In the genomic region with DNA sequence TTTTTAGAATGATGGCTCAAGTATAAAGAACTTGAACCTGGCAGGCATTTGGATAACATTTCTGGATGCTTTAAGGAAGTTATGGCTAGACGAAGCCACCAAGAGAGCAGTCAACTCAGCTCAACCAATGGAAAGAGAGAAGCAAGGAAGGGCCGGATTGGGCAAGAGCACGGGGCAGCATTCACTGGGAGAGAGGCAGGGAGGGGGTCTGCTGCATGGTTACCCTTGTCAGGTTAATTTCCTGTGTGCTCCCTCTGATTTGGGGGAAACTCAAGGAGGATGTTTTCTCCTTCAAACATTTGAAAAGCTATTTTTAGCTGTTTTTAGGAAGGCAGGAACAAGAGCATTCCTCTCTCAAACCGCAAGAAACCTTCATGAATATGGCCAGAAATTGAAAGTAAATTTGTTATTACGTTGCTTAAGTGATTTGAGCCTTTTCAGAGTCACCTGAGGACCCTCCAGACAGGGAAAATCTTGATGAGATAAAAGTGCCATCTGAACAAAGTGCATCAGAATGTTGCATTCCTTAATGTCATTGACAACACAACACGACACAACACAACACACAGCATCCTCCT, we compare ENCODE assay signal across 12 cellular contexts.
DNase-seq lines count a peak whose midpoint lies in the region; ATAC-seq and TF ChIP-seq lines count a peak whose summit lies in the region.
"Had no signal": no experiment of that assay in that cellular context is flagged by ENCODE, and none has a peak within 500 bp of the region (broad histone marks: within the 10 kb centered on the region; RNA-seq: fewer than 3 reads in every experiment).

No MANE protein-coding gene starts in this region.

- H3K27me3 Mint-ChIP-seq in HFFc6 (ENCODE audit: insufficient read depth): peaks cover 6% of the 10 kb centered on the region; the same call in 1 of the 2 replicates

- no peaks in the 10 kb centered on the region for H3K9me3 ChIP-seq in adrenal gland (replicated peaks in 1 of 3)
- H3K9me3 ChIP-seq: esophagus squamous epithelium had no signal

- intact Hi-C loops in adrenal gland (cut with DNase I): no loop called here

- H3K36me3 ChIP-seq in adrenal gland (replicated peaks in 1 of 2): no peaks in the 10 kb centered on the region
- H3K36me3 ChIP-seq: esophagus squamous epithelium had no signal

- peaks cover 10 to 17% of the 10 kb centered on the region in 2 donors for H3K4me1 ChIP-seq in adrenal gland (replicated peaks in 1 of 2)

- H3K4me3 Mint-ChIP-seq in HFFc6: peak overlapping the region; percentile 10; the same call in 1 of the 2 replicates
- peak overlapping the region; percentile 23 for H3K4me3 Mint-ChIP-seq in stimulated activated effector memory CD8-positive, alpha-beta T cell treated with anti-CD3 and anti-CD28 coated beads, Interleukin-12 subunit alpha, Interleukin-12 subunit beta, amount 100 ng/mL, for 72 hours
- H3K4me3 Mint-ChIP-seq: H9 had no signal

- no peak for DNase-seq in HFFc6
- peak in 1 of 7 donors; percentile 38 for DNase-seq in adrenal gland
- peak; percentile 41 for DNase-seq in iPS-NIHi7 (ENCODE audit: extremely low spot score)
- no peak for DNase-seq in stimulated activated effector memory CD8-positive, alpha-beta T cell treated with anti-CD3 and anti-CD28 coated beads, Interleukin-12 subunit alpha, Interleukin-12 subunit beta, amount 100 ng/mL, for 72 hours (ENCODE audit: low spot score in 2 of 2)
- no peak for DNase-seq in A172 (ENCODE audit: low spot score)
- DNase-seq: activated CD4-positive, alpha-beta T cell treated with anti-CD3 and anti-CD28 coated beads, Interleukin-2, amount 50 U/mL, for 48 hours; esophagus squamous epithelium; H9; NCI-H187 had no signal

- H3K27ac ChIP-seq in adrenal gland: peak overlapping the region in 4 of 5 donors; percentile 3 to 68 (median 60)

- peak overlapping the region in 1 of 4 donors; percentile 35 for H3K4me3 ChIP-seq in adrenal gland

- peaks cover 32% of the 10 kb centered on the region for H3K4me1 Mint-ChIP-seq in HFFc6 (ENCODE audit: low read depth)
- H3K4me1 Mint-ChIP-seq in stimulated activated effector memory CD8-positive, alpha-beta T cell treated with anti-CD3 and anti-CD28 coated beads, Interleukin-12 subunit alpha, Interleukin-12 subunit beta, amount 100 ng/mL, for 72 hours: peaks cover 10% of the 10 kb centered on the region

- no peaks in the 10 kb centered on the region for H3K27me3 ChIP-seq in adrenal gland

- TF ChIP-seq CTCF in HFFc6 (IDR thresholded peaks at IDR 0.05) (no peak), adrenal gland (IDR thresholded peaks at IDR 0.05) (no peak)

- TF ChIP-seq POLR2A in adrenal gland (IDR thresholded peaks at IDR 0.05): no peak

- no peak overlapping the region for H3K27ac Mint-ChIP-seq in HFFc6
- H3K27ac Mint-ChIP-seq in stimulated activated effector memory CD8-positive, alpha-beta T cell treated with anti-CD3 and anti-CD28 coated beads, Interleukin-12 subunit alpha, Interleukin-12 subunit beta, amount 100 ng/mL, for 72 hours: no peak overlapping the region
- H3K27ac Mint-ChIP-seq: H9 had no signal

- H3K9me3 Mint-ChIP-seq in HFFc6: no peaks in the 10 kb centered on the region
- H3K9me3 Mint-ChIP-seq in stimulated activated effector memory CD8-positive, alpha-beta T cell treated with anti-CD3 and anti-CD28 coated beads, Interleukin-12 subunit alpha, Interleukin-12 subunit beta, amount 100 ng/mL, for 72 hours: no peaks in the 10 kb centered on the region
- H3K9me3 Mint-ChIP-seq: H9 had no signal

- no peaks in the 10 kb centered on the region for H3K36me3 Mint-ChIP-seq in HFFc6 (ENCODE audit: low read depth)
- no peaks in the 10 kb centered on the region for H3K36me3 Mint-ChIP-seq in stimulated activated effector memory CD8-positive, alpha-beta T cell treated with anti-CD3 and anti-CD28 coated beads, Interleukin-12 subunit alpha, Interleukin-12 subunit beta, amount 100 ng/mL, for 72 hours

- ATAC-seq in stimulated activated effector memory CD8-positive, alpha-beta T cell treated with anti-CD3 and anti-CD28 coated beads, Interleukin-12 subunit alpha, Interleukin-12 subunit beta, amount 100 ng/mL, for 72 hours: no peak
- no peak for ATAC-seq in HG02798 (IDR thresholded peaks at IDR 0.05; ENCODE audit: poor library complexity, unreplicated experiment)
- no peak for ATAC-seq in GM21447 (IDR thresholded peaks at IDR 0.05; ENCODE audit: unreplicated experiment)
- no peak for ATAC-seq in GM21381 (IDR thresholded peaks at IDR 0.05; ENCODE audit: unreplicated experiment)

- 16 to 42% (median 28%) methylated on average over 6 of the region's 6 CpGs for WGBS in adrenal gland, 4 donors
